In genomic region chr5:172887735-172888134, GRCh38 we compare ENCODE assay signal across 10 cellular contexts. TPM values are rescaled to one million over a fixed set of nuclear protein-coding genes. Genes with fewer than 3 reads are reported as not detected.
DNase-seq lines count a peak whose midpoint lies in the region; ATAC-seq and TF ChIP-seq lines count a peak whose summit lies in the region.
"Had no signal": no experiment of that assay in that cellular context is flagged by ENCODE, and none has a peak within 500 bp of the region (broad histone marks: within the 10 kb centered on the region; RNA-seq: fewer than 3 reads in every experiment).

No MANE protein-coding gene starts in this region.

- peaks cover 49% of the 10 kb centered on the region for H3K36me3 Mint-ChIP-seq in GM23338 (ENCODE audit: low read depth)
- peaks cover 32% of the 10 kb centered on the region for H3K36me3 Mint-ChIP-seq in activated T-cell treated with anti-CD3 and anti-CD28 coated beads, Interleukin-2, amount 50 U/mL, for 24 hours (ENCODE audit: low read depth)

- H4K20me1 ChIP-seq in GM23338 (replicated peaks; ENCODE audit: insufficient read depth) (peaks cover 18% of the 10 kb centered on the region), smooth muscle cell (ENCODE audit: low read depth) (no peaks in the 10 kb centered on the region)

- WGBS in mesenchymal stem cell = 20% methylated on average over 8 of the region's 9 CpGs
- WGBS in smooth muscle cell (ENCODE audit: low lambda C conversion rate) = 19% methylated on average over 9 of the region's 9 CpGs

- H2BK5ac ChIP-seq in mesenchymal stem cell (ENCODE audit: low read depth, low read length, poor library complexity, severe bottlenecking) = no peak overlapping the region

- H3K4me1 Mint-ChIP-seq in GM23338 = peaks cover 19% of the 10 kb centered on the region
- H3K4me1 Mint-ChIP-seq in activated T-cell treated with anti-CD3 and anti-CD28 coated beads, Interleukin-2, amount 50 U/mL, for 24 hours (ENCODE audit: low read depth) = peaks cover 1% of the 10 kb centered on the region

- H3K9me3 ChIP-seq in mesenchymal stem cell (ENCODE audit: control insufficient read depth, low read length) (no peaks in the 10 kb centered on the region), smooth muscle cell (replicated peaks; ENCODE audit: low read depth) (no peaks in the 10 kb centered on the region)

- H2BK15ac ChIP-seq in mesenchymal stem cell (ENCODE audit: low read depth, poor library complexity, severe bottlenecking) = no peak overlapping the region

- H3K14ac ChIP-seq in mesenchymal stem cell (ENCODE audit: low read length in 2 of 2) = peak overlapping the region in 1 of 2 experiments; percentile 16

- no peak overlapping the region for H3K4me3 Mint-ChIP-seq in GM23338
- H3K4me3 Mint-ChIP-seq in activated T-cell treated with anti-CD3 and anti-CD28 coated beads, Interleukin-2, amount 50 U/mL, for 24 hours = no peak overlapping the region

- H3F3A ChIP-seq in GM23338 (replicated peaks; ENCODE audit: low read depth) (no peaks in the 10 kb centered on the region), smooth muscle cell (ENCODE audit: low read depth) (no peaks in the 10 kb centered on the region)

- no peaks in the 10 kb centered on the region; the same call in 1 of the 2 replicates for H3K36me3 ChIP-seq in GM23338 (ENCODE audit: insufficient read depth)
- peaks cover 29 to 52% of the 10 kb centered on the region in 2 experiments for H3K36me3 ChIP-seq in mesenchymal stem cell (ENCODE audit: control insufficient read depth in 1 of 2, insufficient read depth in 2 of 2, low read depth in 1 of 2, low read length in 2 of 2)
- no peaks in the 10 kb centered on the region for H3K36me3 ChIP-seq in smooth muscle cell (ENCODE audit: low read depth)

- H3K27me3 ChIP-seq in GM23338 (ENCODE audit: insufficient read depth) = no peaks in the 10 kb centered on the region
- H3K27me3 ChIP-seq in mesenchymal stem cell (ENCODE audit: control insufficient read depth in 1 of 2, insufficient read depth in 1 of 2, low read length in 2 of 2) = no peaks in the 10 kb centered on the region
- H3K27me3 ChIP-seq in smooth muscle cell (ENCODE audit: low read depth) = no peaks in the 10 kb centered on the region

- peak overlapping the region; percentile 19 for H2BK120ac ChIP-seq in mesenchymal stem cell (ENCODE audit: low read depth, low read length)

- no peak for ATAC-seq in GM23338
- no peak for ATAC-seq in HG02938 (IDR thresholded peaks at IDR 0.05; ENCODE audit: unreplicated experiment)

- peak overlapping the region; percentile 64 for H3K27ac Mint-ChIP-seq in GM23338
- no peak overlapping the region for H3K27ac Mint-ChIP-seq in activated T-cell treated with anti-CD3 and anti-CD28 coated beads, Interleukin-2, amount 50 U/mL, for 24 hours

- H3K27me3 Mint-ChIP-seq in GM23338 (ENCODE audit: insufficient read depth, low read depth, poor library complexity) = peaks cover 12% of the 10 kb centered on the region
- no peaks in the 10 kb centered on the region for H3K27me3 Mint-ChIP-seq in activated T-cell treated with anti-CD3 and anti-CD28 coated beads, Interleukin-2, amount 50 U/mL, for 24 hours

- H4K8ac ChIP-seq in mesenchymal stem cell (ENCODE audit: low read length) = peak overlapping the region; percentile 47

- no peak overlapping the region for H3K27ac ChIP-seq in GM23338 (ENCODE audit: low read depth)
- peak overlapping the region; percentile 41 for H3K27ac ChIP-seq in mesenchymal stem cell (ENCODE audit: low read length, poor library complexity, severe bottlenecking)
- H3K27ac ChIP-seq in smooth muscle cell (ENCODE audit: low read depth) = peak overlapping the region; percentile 94
- H3K27ac ChIP-seq: WERI-Rb-1 had no signal

- H2AK5ac ChIP-seq in mesenchymal stem cell (ENCODE audit: low read length, severe bottlenecking) = peak overlapping the region; percentile 32

- H2BK12ac ChIP-seq in mesenchymal stem cell (ENCODE audit: low read length in 2 of 2) = peak overlapping the region in 1 of 2 experiments; percentile 79

- H3K79me2 ChIP-seq in GM23338 (replicated peaks; ENCODE audit: insufficient read depth) (peaks cover 16% of the 10 kb centered on the region), smooth muscle cell (ENCODE audit: low read depth) (peaks cover 19% of the 10 kb centered on the region)

- H3K4me1 ChIP-seq in GM23338 (ENCODE audit: insufficient read depth) = no peaks in the 10 kb centered on the region; the same call in 1 of the 2 replicates
- peaks cover 14% of the 10 kb centered on the region for H3K4me1 ChIP-seq in mesenchymal stem cell (ENCODE audit: control insufficient read depth, insufficient read depth, low read depth, low read length)
- H3K4me1 ChIP-seq in smooth muscle cell (ENCODE audit: low read depth) = peaks cover 5% of the 10 kb centered on the region

- H3K23ac ChIP-seq in mesenchymal stem cell (ENCODE audit: low read length in 2 of 2) = no peak overlapping the region

- TF ChIP-seq CTCF in GM23338 (conservative IDR thresholded peaks at IDR 0.05; ENCODE audit: low read depth in 2 of 2) = no peak
- no peak for TF ChIP-seq CTCF in smooth muscle cell (IDR thresholded peaks at IDR 0.05; ENCODE audit: borderline replicate concordance, insufficient read depth, poor library complexity, severe bottlenecking)

- peak overlapping the region; percentile 64 for H3K9ac ChIP-seq in mesenchymal stem cell (ENCODE audit: low read length)
- peak overlapping the region; percentile 82 for H3K9ac ChIP-seq in smooth muscle cell (ENCODE audit: low read depth)

- H3K9me2 ChIP-seq in GM23338 (ENCODE audit: insufficient read depth) = no peaks in the 10 kb centered on the region

- no peaks in the 10 kb centered on the region for H3K9me3 Mint-ChIP-seq in GM23338
- H3K9me3 Mint-ChIP-seq in activated T-cell treated with anti-CD3 and anti-CD28 coated beads, Interleukin-2, amount 50 U/mL, for 24 hours = no peaks in the 10 kb centered on the region

- peak overlapping the region; percentile 66 to 90 for H3K4ac ChIP-seq in mesenchymal stem cell (ENCODE audit: low read depth in 1 of 2, low read length in 2 of 2)

- peaks cover 32% of the 10 kb centered on the region for H3K79me1 ChIP-seq in mesenchymal stem cell (replicated peaks; ENCODE audit: low read length, poor library complexity, severe bottlenecking)

- peak overlapping the region; percentile 14 for H4K91ac ChIP-seq in mesenchymal stem cell (ENCODE audit: low read length)

- DNase-seq in GM23338 (ENCODE audit: low spot score) = no peak
- peak; percentile 96 for DNase-seq in dermis blood vessel endothelial cell
- DNase-seq in mesenchymal stem cell = peak; percentile 93
- DNase-seq in smooth muscle cell (lab: John Stamatoyannopoulos, UW; ENCODE audit: unreplicated experiment) = no peak
- DNase-seq in activated T-cell treated with anti-CD3 and anti-CD28 coated beads, Interleukin-2, amount 50 U/mL, for 24 hours = no peak
- DNase-seq in SHP77 (lab: John Stamatoyannopoulos, UW) = no peak
- DNase-seq in activated CD4-positive, alpha-beta T cell treated with anti-CD3 and anti-CD28 coated beads for 1 hour = no peak
- DNase-seq: NCI-H446 treated with DMSO at 0.1 percent for 48 hours, WERI-Rb-1 had no signal

- H3K4me2 ChIP-seq in GM23338 (no peak overlapping the region), mesenchymal stem cell (ENCODE audit: low read length, poor library complexity, severe bottlenecking) (no peak overlapping the region), smooth muscle cell (peak overlapping the region; percentile 56)

- H3K18ac ChIP-seq in mesenchymal stem cell (ENCODE audit: low read depth in 1 of 2, low read length in 2 of 2) = peak overlapping the region; percentile 9 to 78

- H3K4me3 ChIP-seq in GM23338 = no peak overlapping the region
- H3K4me3 ChIP-seq in mesenchymal stem cell (ENCODE audit: insufficient read depth in 1 of 2, low read depth in 1 of 2, low read length in 2 of 2) = no peak overlapping the region
- H3K4me3 ChIP-seq in smooth muscle cell = no peak overlapping the region

- H2AFZ ChIP-seq in GM23338 (no peak overlapping the region), mesenchymal stem cell (ENCODE audit: low read depth, low read length) (peak overlapping the region; percentile 49), smooth muscle cell (ENCODE audit: low read depth) (no peak overlapping the region)

RNA-seq across cellular contexts. Expression of gene ERGIC1, which starts 53.7 kb away (rescaled TPM):
- 92.2 and 99.9 TPM in 2 replicates for total RNA-seq in GM23338 (2014; rRNA removed; shearing (Covaris generic))
- polyA plus RNA-seq in GM23338 (2016; fragmentation: Nextera tagmentation; extraction: Ambion mirVana) (21.2 and 25.2 TPM in 2 replicates), smooth muscle cell (33.2 and 38.2 TPM in 2 replicates)
- total RNA-seq in dermis blood vessel endothelial cell (64.0 and 137 TPM in 2 replicates), smooth muscle cell (135 and 140 TPM in 2 replicates)
- 143 TPM for polyA plus RNA-seq in mesenchymal stem cell (2013, experiment 1 of 2)
- 140 TPM for polyA plus RNA-seq in mesenchymal stem cell (2013, experiment 2 of 2)

Comparison
In these comparisons a context has a peak if more than half of its experiments do, and no peak if none do; other contexts are left out.
1. DNase-seq: peak in dermis blood vessel endothelial cell (single experiment) and mesenchymal stem cell (single experiment); none in GM23338 (single experiment), smooth muscle cell (single experiment), activated T-cell treated with anti-CD3 and anti-CD28 coated beads, Interleukin-2, amount 50 U/mL, for 24 hours (single experiment), SHP77 (0 of 2) and activated CD4-positive, alpha-beta T cell treated with anti-CD3 and anti-CD28 coated beads for 1 hour (single experiment).